13 cellular contexts compared by ENCODE assay signal in genomic region chr14:38080696-38081095, GRCh38.
A peak's percentile ranks its signal among the peaks of the same experiment; 100 is the strongest.
DNase-seq lines count a peak whose midpoint lies in the region; ATAC-seq and TF ChIP-seq lines count a peak whose summit lies in the region.
"Had no signal": no experiment of that assay in that cellular context is flagged by ENCODE, and none has a peak within 500 bp of the region (broad histone marks: within the 10 kb centered on the region; RNA-seq: fewer than 3 reads in every experiment).

No MANE protein-coding gene starts in this region.

- H2BK5ac ChIP-seq in IMR-90 (ENCODE audit: low read depth, low read length, poor library complexity, severe bottlenecking): no peak overlapping the region

- H3K9me2 ChIP-seq in OCI-LY7 (ENCODE audit: insufficient read depth, low read length): no peaks in the 10 kb centered on the region

- DNase-seq in IMR-90: no peak
- no peak for DNase-seq in OCI-LY7 (ENCODE audit: low spot score)
- DNase-seq in kidney tubule cell (ENCODE audit: low spot score): peak; percentile 68
- no peak for DNase-seq in HPDE6-E6E7 (ENCODE audit: extremely low spot score)
- no peak for DNase-seq in T-helper 2 cell treated with Interferon-gamma antibody and Interleukin-4, amounts not matched to agents 5 μg/mL and 100 μg/mL, for 36 hours (ENCODE audit: low spot score)
- DNase-seq: DMS79, H9 had no signal

- H3K27me3 Mint-ChIP-seq in T-helper 2 cell treated with Interferon-gamma antibody and Interleukin-4, amounts not matched to agents 5 μg/mL and 100 μg/mL, for 36 hours (ENCODE audit: low read depth): no peaks in the 10 kb centered on the region

- BruUV-seq in IMR-90 (replicated peaks; lab: Mats Ljungman, UMichigan): no TSS peak
- BruUV-seq in OCI-LY7 (replicated peaks; lab: Mats Ljungman, UMichigan): no TSS peak

- H2AFZ ChIP-seq in IMR-90 (replicated peaks; ENCODE audit: low read length, poor library complexity) (no peak overlapping the region), OCI-LY7 (ENCODE audit: low read length) (peak overlapping the region; percentile 16; the same call in 1 of the 2 replicates)
- H2AFZ ChIP-seq: GM23338 had no signal

- H4K91ac ChIP-seq in IMR-90 (ENCODE audit: insufficient read depth, low read depth, low read length): no peak overlapping the region

- H3K4me2 ChIP-seq in IMR-90 (ENCODE audit: low read depth, low read length) (no peak overlapping the region), OCI-LY7 (ENCODE audit: low read length) (no peak overlapping the region)
- H3K4me2 ChIP-seq: A549, GM23338 had no signal

- H2AK9ac ChIP-seq in IMR-90 (replicated peaks; ENCODE audit: low read depth, low read length, poor library complexity): no peak overlapping the region

- intact Hi-C loops in IMR-90 (cut with micrococcal nuclease) (no loop called here), OCI-LY7 (cut with micrococcal nuclease; ENCODE audit: unreplicated experiment) (no loop called here)

- dilution Hi-C loops in IMR-90 (cut with HindIII; ENCODE audit: low sequenced_read_pairs, unreplicated experiment): no loop called here

- H3K56ac ChIP-seq in IMR-90 (ENCODE audit: extremely low read depth, insufficient read depth, low read length): no peak overlapping the region

- no peak overlapping the region for H3K9ac ChIP-seq in IMR-90 (ENCODE audit: low read depth, low read length)

- H3K4me1 Mint-ChIP-seq in T-helper 2 cell treated with Interferon-gamma antibody and Interleukin-4, amounts not matched to agents 5 μg/mL and 100 μg/mL, for 36 hours (ENCODE audit: low read depth): peaks cover 20% of the 10 kb centered on the region

- no peak overlapping the region for H4K8ac ChIP-seq in IMR-90 (ENCODE audit: low read depth in 2 of 2, low read length in 2 of 2)

- no peak overlapping the region for H3K23ac ChIP-seq in IMR-90 (ENCODE audit: low read depth, low read length)

- CTCF ChIA-PET in IMR-90 (lab: Yijun Ruan, JAX) (interaction anchor here (0.7 to 0.8 kb wide), 2 partner anchors 148 to 935 kb away, joined by 3 read pairs; no protein-coding TSS in a partner anchor), OCI-LY7 (lab: Charles Lee; ENCODE audit: unreplicated experiment) (no interaction called here)

- H3K36me3 Mint-ChIP-seq in T-helper 2 cell treated with Interferon-gamma antibody and Interleukin-4, amounts not matched to agents 5 μg/mL and 100 μg/mL, for 36 hours (ENCODE audit: low read depth): no peaks in the 10 kb centered on the region
- H3K36me3 Mint-ChIP-seq: CD14-positive monocyte had no signal

- H3K27me3 ChIP-seq in IMR-90 (ENCODE audit: control insufficient read depth, insufficient read depth, low read length): no peaks in the 10 kb centered on the region

- in situ Hi-C loops in IMR-90 (cut with MboI; ENCODE audit: low sequenced_read_pairs): no loop called here

- no peak overlapping the region for H2BK20ac ChIP-seq in IMR-90 (ENCODE audit: low read depth, low read length)

- H3K9me1 ChIP-seq in IMR-90 (ENCODE audit: insufficient read depth, low read length): peaks cover 3% of the 10 kb centered on the region; the same call in 1 of the 2 replicates

- no peak for TF ChIP-seq POLR2A in IMR-90 (IDR thresholded peaks at IDR 0.05; ENCODE audit: low read depth, low read length)

- no peak for TF ChIP-seq RAD21 in IMR-90 (IDR thresholded peaks at IDR 0.05; ENCODE audit: low read length)

- ATAC-seq in IMR-90 (ENCODE audit: low read depth) (no peak), GM18907 (IDR thresholded peaks at IDR 0.05; ENCODE audit: unreplicated experiment) (no peak)
- ATAC-seq: A549, GM12878, GM23338, HepG2 had no signal

- no peak overlapping the region for H3K18ac ChIP-seq in IMR-90 (ENCODE audit: low read depth, low read length)

- H3K27ac ChIP-seq in IMR-90 (ENCODE audit: insufficient read depth, low read length): no peak overlapping the region
- H3K27ac ChIP-seq in OCI-LY7 (ENCODE audit: low read depth, low read length, poor library complexity, severe bottlenecking): no peak overlapping the region
- H3K27ac ChIP-seq: A549 had no signal

- no peak overlapping the region for H3K27ac Mint-ChIP-seq in T-helper 2 cell treated with Interferon-gamma antibody and Interleukin-4, amounts not matched to agents 5 μg/mL and 100 μg/mL, for 36 hours
- H3K27ac Mint-ChIP-seq: CD14-positive monocyte, GM23338, H9 had no signal

- H3K36me3 ChIP-seq in IMR-90 (ENCODE audit: control insufficient read depth, insufficient read depth, low read length) (no peaks in the 10 kb centered on the region), OCI-LY7 (ENCODE audit: insufficient read depth, low read length) (no peaks in the 10 kb centered on the region; the same call in 1 of the 2 replicates)

- no CpG with 5 or more reads among the region's 2 CpGs for WGBS in IMR-90 (ENCODE audit: extremely low coverage in 2 of 2, insufficient read length in 1 of 2), 2 experiments

- no peaks in the 10 kb centered on the region for H3K9me3 Mint-ChIP-seq in T-helper 2 cell treated with Interferon-gamma antibody and Interleukin-4, amounts not matched to agents 5 μg/mL and 100 μg/mL, for 36 hours

- no peaks in the 10 kb centered on the region for H3K79me2 ChIP-seq in OCI-LY7 (ENCODE audit: insufficient read depth, low read depth, low read length)

- H3K4me1 ChIP-seq in IMR-90 (ENCODE audit: control insufficient read depth, insufficient read depth, low read length) (peaks cover 2% of the 10 kb centered on the region; the same call in 1 of the 2 replicates), OCI-LY7 (ENCODE audit: insufficient read depth, low read length, poor library complexity, severe bottlenecking) (peaks cover 28% of the 10 kb centered on the region)

- no peak overlapping the region for H3K4ac ChIP-seq in IMR-90 (ENCODE audit: low read depth, low read length)

- 0 out of 3 replicates have a peak overlapping the region, but pooled peaks have one; percentile 61 for H2BK15ac ChIP-seq in IMR-90 (ENCODE audit: low read depth, low read length)

- H3K79me1 ChIP-seq in IMR-90 (ENCODE audit: low read depth in 1 of 2, low read length in 2 of 2): no peaks in the 10 kb centered on the region

- H2AK5ac ChIP-seq in IMR-90 (ENCODE audit: low read depth, low read length): no peak overlapping the region

- H4K20me1 ChIP-seq in IMR-90 (ENCODE audit: insufficient read depth, low read length) (no peaks in the 10 kb centered on the region), OCI-LY7 (ENCODE audit: insufficient read depth, low read length) (no peaks in the 10 kb centered on the region)

- H4K5ac ChIP-seq in IMR-90 (ENCODE audit: low read depth, low read length): no peak overlapping the region

- H3K4me3 ChIP-seq in IMR-90 (ENCODE audit: insufficient read depth, low read depth, low read length) (no peak overlapping the region), OCI-LY7 (ENCODE audit: low read depth, low read length, poor library complexity, severe bottlenecking) (no peak overlapping the region)
- H3K4me3 ChIP-seq: A549, GM12878, GM23338 had no signal

- no peak for TF ChIP-seq CTCF in IMR-90 (conservative IDR thresholded peaks at IDR 0.05; ENCODE audit: low read depth, low read length)
- TF ChIP-seq CTCF in OCI-LY7 (conservative IDR thresholded peaks at IDR 0.05; ENCODE audit: low read length): no peak

- H3K9me3 ChIP-seq in IMR-90 (ENCODE audit: control insufficient read depth, insufficient read depth, low read length): no peaks in the 10 kb centered on the region
- peaks cover 17% of the 10 kb centered on the region; the same call in 1 of the 2 replicates for H3K9me3 ChIP-seq in OCI-LY7 (ENCODE audit: low read length)
- H3K9me3 ChIP-seq: A549 had no signal

- no peak overlapping the region for H3K14ac ChIP-seq in IMR-90 (replicated peaks; ENCODE audit: low read depth, low read length)

- H3K4me3 Mint-ChIP-seq in T-helper 2 cell treated with Interferon-gamma antibody and Interleukin-4, amounts not matched to agents 5 μg/mL and 100 μg/mL, for 36 hours: no peak overlapping the region
- H3K4me3 Mint-ChIP-seq: CD14-positive monocyte, GM23338, H9 had no signal

- H2BK120ac ChIP-seq in IMR-90 (ENCODE audit: low read depth, low read length): no peak overlapping the region

- POLR2A ChIA-PET in IMR-90 (lab: Charles Lee; ENCODE audit: unreplicated experiment) (no interaction called here), OCI-LY7 (lab: Charles Lee) (interaction anchor here (0.9 to 1.3 kb wide), 2 partner anchors 15 to 27 kb away, joined by 3 to 4 read pairs; no protein-coding TSS in a partner anchor)

TF ChIP-seq in IMR-90, 13 proteins besides CTCF, POLR2A, EP300 and RAD21:
- TF ChIP-seq MAZ (IDR thresholded peaks at IDR 0.05; ENCODE audit: borderline replicate concordance, low read depth, low read length) (no peak), CHD1 (IDR thresholded peaks at IDR 0.05; ENCODE audit: low read depth, low read length) (no peak), RFX5 (IDR thresholded peaks at IDR 0.05; ENCODE audit: low read depth, low read length) (no peak), RCOR1 (IDR thresholded peaks at IDR 0.05; ENCODE audit: insufficient replicate concordance, low read length) (no peak), BHLHE40 (IDR thresholded peaks at IDR 0.05; ENCODE audit: low read depth, low read length) (no peak), FOS (IDR thresholded peaks at IDR 0.05; ENCODE audit: low read depth, low read length) (no peak), ELK1 (IDR thresholded peaks at IDR 0.05; ENCODE audit: borderline replicate concordance, low read depth, low read length) (no peak), CEBPB (IDR thresholded peaks at IDR 0.05; ENCODE audit: low read depth, low read length) (no peak), MAFK (IDR thresholded peaks at IDR 0.05; ENCODE audit: low read depth, low read length) (no peak), SMC3 (IDR thresholded peaks at IDR 0.05; ENCODE audit: low read depth, low read length) (no peak), USF2 (IDR thresholded peaks at IDR 0.05; ENCODE audit: low read depth, low read length) (no peak), MXI1 (IDR thresholded peaks at IDR 0.05; ENCODE audit: borderline replicate concordance, low read depth, low read length) (no peak), NFE2L2 (IDR thresholded peaks at IDR 0.05; ENCODE audit: low read depth, low read length) (no peak)
